Comparison of ENCODE assay signal across 8 cellular contexts in the genomic region with DNA sequence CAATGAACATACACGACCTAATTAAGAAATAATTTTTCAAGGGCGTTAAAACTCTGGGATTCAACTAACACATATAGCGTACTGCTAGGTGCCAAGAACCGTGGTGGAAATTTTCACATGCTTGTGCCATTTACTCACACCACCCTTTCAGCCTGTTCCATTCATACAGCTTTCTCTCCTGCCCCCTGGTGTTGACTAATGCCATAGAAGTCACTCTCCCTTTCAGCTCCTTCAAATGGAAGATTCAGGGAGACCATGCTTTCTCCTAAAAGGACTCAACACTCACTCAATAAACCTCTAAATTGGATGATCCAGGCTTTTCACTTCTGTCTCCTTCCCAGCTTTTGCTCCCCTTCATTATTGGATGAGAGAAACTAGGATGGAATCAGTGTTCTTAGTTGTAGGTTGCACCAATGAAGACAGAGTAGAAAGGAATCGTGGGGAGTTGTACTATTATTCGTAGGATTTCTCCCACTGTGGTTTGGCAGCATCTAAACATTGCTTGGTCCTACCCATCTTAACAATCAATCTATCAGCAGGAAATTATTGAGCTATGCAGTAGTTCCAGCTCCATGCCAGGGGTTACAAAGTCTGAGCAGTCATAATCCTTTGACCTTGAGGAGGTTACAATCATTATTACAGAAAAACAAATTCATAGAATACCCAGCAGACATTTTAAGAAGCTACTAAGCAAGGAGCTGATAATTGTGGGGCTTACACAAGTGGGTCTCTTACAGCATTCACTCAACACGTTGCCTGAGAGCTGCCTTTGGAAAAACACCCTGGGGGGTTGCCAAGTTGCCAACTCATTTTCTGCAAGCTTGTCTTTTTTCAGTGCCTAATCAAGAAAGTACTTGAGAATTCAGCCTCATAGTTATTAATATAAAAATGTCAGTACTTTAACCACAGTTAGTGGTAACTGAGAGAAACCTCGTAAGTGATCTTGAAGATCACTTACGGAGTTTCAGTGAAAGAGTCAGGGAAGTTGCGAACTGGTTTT. TPM values are rescaled to one million over a fixed set of nuclear protein-coding genes. Genes with fewer than 3 reads are reported as not detected.
DNase-seq lines count a peak whose midpoint lies in the region; ATAC-seq, FAIRE-seq and TF ChIP-seq lines count a peak whose summit lies in the region.

No MANE protein-coding gene starts in this region.

- H3K9me3 ChIP-seq in osteoblast (ENCODE audit: low read depth, low read length) = no peaks in the 10 kb centered on the region

- ATAC-seq in HG02981 (IDR thresholded peaks at IDR 0.05; ENCODE audit: unreplicated experiment) = peak; percentile 46
- ATAC-seq in GM19023 (IDR thresholded peaks at IDR 0.05; ENCODE audit: unreplicated experiment) = no peak
- ATAC-seq in HG03139 (IDR thresholded peaks at IDR 0.05; ENCODE audit: unreplicated experiment) = no peak

- H3K4me3 ChIP-seq in osteoblast (ENCODE audit: insufficient read depth, low read length) = no peak overlapping the region

- FAIRE-seq in frontal cortex (lab: Jason Lieb, UNC) = no peak

- peaks cover 19% of the 10 kb centered on the region for H3K79me2 ChIP-seq in osteoblast (ENCODE audit: insufficient read depth, low read length)

- TF ChIP-seq CTCF in osteoblast (IDR thresholded peaks at IDR 0.05; ENCODE audit: extremely low read depth, low read depth, low read length) = peak; percentile 90

- H2AFZ ChIP-seq in osteoblast (ENCODE audit: low read length) = peak overlapping the region; percentile 56

- DNase-seq in DMS79 treated with DMSO at 0.1 percent for 48 hours (lab: John Stamatoyannopoulos, UW) (peak; percentile 78), NCI-H748 treated with DMSO at 0.1 percent for 48 hours (lab: John Stamatoyannopoulos, UW) (peak; percentile 60), frontal cortex (ENCODE audit: low spot score in 2 of 2) (peak; percentile 44 to 50), osteoblast (ENCODE audit: insufficient read length, low spot score, missing footprints) (peak; percentile 93)
- DNase-seq in activated T-cell treated with anti-CD3 and anti-CD28 coated beads, Interleukin-2, amount 50 U/mL, for 48 hours = peak; percentile 37 to 41

- H4K20me1 ChIP-seq in osteoblast (ENCODE audit: insufficient read depth, low read length) = peaks cover 7% of the 10 kb centered on the region

- H3K4me2 ChIP-seq in osteoblast (ENCODE audit: insufficient read depth, low read length) = peak overlapping the region; percentile 29

- H3K27ac ChIP-seq in osteoblast (ENCODE audit: low read depth, low read length) = no peak overlapping the region

- H3K27me3 ChIP-seq in osteoblast (ENCODE audit: insufficient read depth, low read length) = no peaks in the 10 kb centered on the region

- peaks cover 4% of the 10 kb centered on the region for H3K36me3 ChIP-seq in osteoblast (ENCODE audit: insufficient read depth, low read length)

- H3K4me1 ChIP-seq in osteoblast (ENCODE audit: insufficient read depth, low read length) = peaks cover 28% of the 10 kb centered on the region

RNA-seq across cellular contexts. Expression of a gene that starts 2.8 kb away (rescaled TPM):
- total RNA-seq in frontal cortex (37.9 TPM), osteoblast (73.4 and 87.9 TPM in 2 replicates)

Comparison
In these comparisons a context has a peak if more than half of its experiments do, and no peak if none do; other contexts are left out.
1. DNase-seq: peak in every context shown above with its lines; median percentile 93 in osteoblast; 78 in DMS79 treated with DMSO at 0.1 percent for 48 hours; 60 in NCI-H748 treated with DMSO at 0.1 percent for 48 hours; 47 in frontal cortex; 39 in activated T-cell treated with anti-CD3 and anti-CD28 coated beads, Interleukin-2, amount 50 U/mL, for 48 hours.